8 cellular contexts compared by ENCODE assay signal in the genomic region with DNA sequence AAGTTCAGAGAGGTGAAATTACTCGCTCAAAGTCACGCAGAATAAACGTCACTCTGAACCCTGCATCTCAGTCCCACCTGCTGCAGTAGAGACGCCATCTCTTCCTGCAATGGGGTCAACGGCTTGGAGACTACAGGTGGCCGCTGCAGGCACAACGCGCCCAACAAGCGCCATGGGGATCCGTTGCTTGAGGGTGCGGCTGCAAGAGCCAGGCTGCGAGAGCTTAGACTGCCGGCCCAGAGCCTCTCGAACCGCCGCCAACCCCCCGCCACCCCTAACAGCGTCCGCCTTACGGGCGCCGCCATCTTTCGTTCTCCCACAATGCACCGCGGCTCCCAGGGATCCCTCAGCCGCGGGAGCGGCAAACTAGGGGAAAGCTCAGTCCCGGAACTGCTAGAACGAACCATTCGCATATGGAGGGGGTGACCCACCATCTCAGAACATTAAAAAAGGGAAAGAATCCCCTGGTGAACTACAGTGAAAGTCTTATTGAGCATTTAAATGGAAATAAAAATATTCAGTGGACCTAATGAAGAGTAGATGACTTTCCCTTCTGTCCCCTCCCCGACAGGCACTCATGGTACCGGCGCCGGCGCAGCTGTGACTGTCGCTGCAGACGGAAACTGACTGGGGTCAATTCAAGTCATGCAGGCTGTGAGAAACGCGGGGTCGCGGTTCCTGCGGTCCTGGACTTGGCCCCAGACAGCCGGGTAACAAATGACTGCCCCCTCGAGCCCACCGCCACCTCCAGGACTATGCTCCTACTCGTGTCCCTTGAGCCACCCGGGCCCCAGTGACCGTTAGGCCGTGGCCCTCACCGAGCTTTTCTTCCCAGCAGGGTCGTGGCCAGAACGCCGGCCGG. TPM values are rescaled to one million over a fixed set of nuclear protein-coding genes. Genes with fewer than 3 reads are reported as not detected.
DNase-seq lines count a peak whose midpoint lies in the region; ATAC-seq, FAIRE-seq and TF ChIP-seq lines count a peak whose summit lies in the region.

TSS of gene MRPL46 (minus strand) at position 316 of the 862 bp plus-strand sequence. CDS start at position 305, 11 bp downstream.
TSS of gene MRPS11 (plus strand) at position 636 of the 862 bp plus-strand sequence. CDS start at position 646, 10 bp downstream.

- peaks cover 16% of the 10 kb centered on the region for H3K4me1 ChIP-seq in keratinocyte (ENCODE audit: control insufficient read depth, extremely low read depth, insufficient read depth, low read length)

- H3K79me2 ChIP-seq in keratinocyte (ENCODE audit: control insufficient read depth, insufficient read depth, low read length): peaks cover 40% of the 10 kb centered on the region

- peak within 1 kb of the TSS; percentile 95 for H3K4me2 ChIP-seq in keratinocyte (ENCODE audit: control insufficient read depth, extremely low read depth, insufficient read depth, low read depth, low read length)

- H3K4me3 ChIP-seq in keratinocyte (ENCODE audit: control insufficient read depth in 2 of 3, extremely low read depth in 1 of 3, insufficient read depth in 2 of 3, low read depth in 1 of 3, low read length in 3 of 3): peak within 1 kb of the TSS; percentile 73 to 91 (median 89)

- dilution Hi-C loops in keratinocyte (cut with MboI; ENCODE audit: extremely low pct_ligation_motif_present, low sequenced_read_pairs): no loop called here

- peak within 1 kb of the TSS; percentile 97 for H2AFZ ChIP-seq in keratinocyte (ENCODE audit: control insufficient read depth, low read length)

- H3K9me3 ChIP-seq in keratinocyte (ENCODE audit: control insufficient read depth, low read depth, low read length): no peaks in the 10 kb centered on the region

- no peak for FAIRE-seq in keratinocyte (lab: Jason Lieb, UNC)

- no peak for TF ChIP-seq CTCF in keratinocyte (optimal IDR thresholded peaks at IDR 0.05 in 1 of 3, IDR thresholded peaks at IDR 0.05 in 1 of 3, conservative IDR thresholded peaks at IDR 0.05 in 1 of 3; ENCODE audit: extremely low read depth in 1 of 3, insufficient read depth in 2 of 3, low read length in 3 of 3)

- peak within 1 kb of the TSS; percentile 94 for H3K9ac ChIP-seq in keratinocyte (ENCODE audit: control insufficient read depth, extremely low read depth, insufficient read depth, low read length)

- peaks cover 12 to 16% of the 10 kb centered on the region in 2 experiments for H3K36me3 ChIP-seq in keratinocyte (ENCODE audit: control insufficient read depth in 2 of 2, extremely low read depth in 1 of 2, insufficient read depth in 2 of 2, low read length in 2 of 2)

- DNase-seq in AG20443 (ENCODE audit: low spot score) (peak; percentile 96), NCI-H446 (lab: John Stamatoyannopoulos, UW) (peak; percentile 82 to 91), cerebellar cortex (ENCODE audit: low spot score) (peak; percentile 90), keratinocyte (ENCODE audit: low read depth, low spot score) (peak; percentile 13)
- DNase-seq in activated CD4-positive, CD25-positive, alpha-beta regulatory T cell treated with anti-CD3 and anti-CD28 coated beads, Interleukin-2, amount 50 U/mL, for 72 hours: peak; percentile 92
- peak; percentile 77 to 87 for DNase-seq in stimulated activated CD4-positive, alpha-beta T cell treated with anti-CD3 and anti-CD28 coated beads, Interleukin-15, amount 100 ng/mL, for 1 hour (ENCODE audit: low read depth in 1 of 2, low spot score in 1 of 2)

- no peaks in the 10 kb centered on the region for H3K27me3 ChIP-seq in keratinocyte (ENCODE audit: control insufficient read depth, extremely low read depth, insufficient read depth, low read length)

- no peaks in the 10 kb centered on the region for H3K9me1 ChIP-seq in keratinocyte (ENCODE audit: control insufficient read depth, extremely low read depth, insufficient read depth, low read length)

- peak within 1 kb of the TSS; percentile 98 for H3K27ac ChIP-seq in keratinocyte (ENCODE audit: control insufficient read depth, insufficient read depth, low read length)

- H4K20me1 ChIP-seq in keratinocyte (ENCODE audit: control insufficient read depth, extremely low read depth, insufficient read depth, low read length): no peaks in the 10 kb centered on the region

- ATAC-seq in GM19043 (IDR thresholded peaks at IDR 0.05; ENCODE audit: low read depth, unreplicated experiment) (peak; percentile 86), HG03354 (IDR thresholded peaks at IDR 0.05; ENCODE audit: poor library complexity, severe bottlenecking, unreplicated experiment) (peak; percentile 91)

RNA-seq across cellular contexts. Expression of gene MRPL46, which starts in this region (rescaled TPM):
- 25.2 to 28.6 TPM (median 26.3 TPM) in 3 replicates for polyA plus RNA-seq in keratinocyte
- polyA plus RNA-seq in keratinocyte (2011; ENCODE audit: low read depth): 19.4 TPM
- 17.5 and 26.4 TPM in 2 replicates for polyA plus RNA-seq in keratinocyte (2011; cell fraction: cytosol; rRNA removed)
- polyA plus RNA-seq in keratinocyte (2011; cell fraction: nucleus; rRNA removed): 19.5 and 22.6 TPM in 2 replicates
- 16.1 and 24.2 TPM in 2 replicates for polyA plus RNA-seq in keratinocyte (2012; ENCODE audit: low replicate concordance)
- polyA minus RNA-seq in keratinocyte: 4.6 to 5.9 TPM (median 5.1 TPM) in 3 replicates
- 8.2 TPM for polyA minus RNA-seq in keratinocyte (2011; cell fraction: cytosol; rRNA and poly(A)+ RNA removed)
- polyA minus RNA-seq in keratinocyte (2011; cell fraction: nucleus; rRNA and poly(A)+ RNA removed): 3.6 and 4.6 TPM in 2 replicates

RNA-seq across cellular contexts. Expression of gene MRPS11, which starts in this region (rescaled TPM):
- 60.9 to 74.2 TPM (median 64.3 TPM) in 3 replicates for polyA plus RNA-seq in keratinocyte
- 19.4 TPM for polyA plus RNA-seq in keratinocyte (2011; ENCODE audit: low read depth)
- 58.3 and 75.2 TPM in 2 replicates for polyA plus RNA-seq in keratinocyte (2011; cell fraction: cytosol; rRNA removed)
- 35.0 and 47.2 TPM in 2 replicates for polyA plus RNA-seq in keratinocyte (2011; cell fraction: nucleus; rRNA removed)
- 24.0 and 53.5 TPM in 2 replicates for polyA plus RNA-seq in keratinocyte (2012; ENCODE audit: low replicate concordance)
- polyA minus RNA-seq in keratinocyte: 20.4 to 33.3 TPM (median 28.2 TPM) in 3 replicates
- polyA minus RNA-seq in keratinocyte (2011; cell fraction: cytosol; rRNA and poly(A)+ RNA removed): 36.6 TPM
- polyA minus RNA-seq in keratinocyte (2011; cell fraction: nucleus; rRNA and poly(A)+ RNA removed): 8.9 and 16.1 TPM in 2 replicates

Comparison
In these comparisons a context has a peak if more than half of its experiments do, and no peak if none do; other contexts are left out.
1. Peak in every context shown above with its lines: DNase-seq, ATAC-seq, H3K4me3 ChIP-seq and H3K27ac ChIP-seq.
2. DNase-seq: peak in every context shown above with its lines; median percentile 96 in AG20443; 92 in activated CD4-positive, CD25-positive, alpha-beta regulatory T cell treated with anti-CD3 and anti-CD28 coated beads, Interleukin-2, amount 50 U/mL, for 72 hours; 90 in cerebellar cortex; 86 in NCI-H446; 82 in stimulated activated CD4-positive, alpha-beta T cell treated with anti-CD3 and anti-CD28 coated beads, Interleukin-15, amount 100 ng/mL, for 1 hour; 13 in keratinocyte.